ENCODE assay signal across 9 cellular contexts in the genomic region with DNA sequence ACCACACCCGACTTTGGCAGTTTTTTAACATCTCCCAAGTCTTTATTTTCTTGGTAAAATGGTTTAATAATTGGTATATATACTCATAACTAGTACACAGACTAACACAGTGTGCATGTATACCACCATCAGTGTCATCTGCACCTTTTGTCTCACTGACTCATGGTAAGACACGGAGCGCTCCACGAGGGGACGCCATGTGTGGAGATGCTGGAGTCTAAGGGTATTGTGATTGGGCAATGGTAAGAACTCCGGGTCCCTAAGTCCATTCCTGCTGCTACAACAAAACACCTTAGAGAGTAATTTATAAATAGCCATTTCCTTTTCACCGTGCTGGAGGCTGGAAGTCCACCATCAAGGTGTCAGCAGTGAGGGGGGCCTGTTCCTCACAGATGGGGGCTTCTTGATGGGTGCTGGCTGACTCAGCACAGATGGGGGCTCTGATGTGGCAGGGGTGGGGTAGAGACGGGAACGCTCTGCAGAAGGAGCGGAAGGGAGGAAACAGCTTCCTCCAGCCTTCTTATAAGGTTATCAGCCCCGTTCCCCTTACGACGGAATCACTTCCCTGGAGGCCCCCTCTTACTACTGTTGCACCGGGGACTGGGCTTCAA. TPM values are rescaled to one million over a fixed set of nuclear protein-coding genes. Genes with fewer than 3 reads are reported as not detected.
A peak's percentile ranks its signal among the peaks of the same experiment; 100 is the strongest.
DNase-seq lines count a peak whose midpoint lies in the region; ATAC-seq and TF ChIP-seq lines count a peak whose summit lies in the region.
"Had no signal": no experiment of that assay in that cellular context is flagged by ENCODE, and none has a peak within 500 bp of the region (broad histone marks: within the 10 kb centered on the region; RNA-seq: fewer than 3 reads in every experiment).

No MANE protein-coding gene starts in this region.

- no peaks in the 10 kb centered on the region for H3K27me3 ChIP-seq in esophagus (ENCODE audit: control insufficient read depth in 1 of 2, insufficient read depth in 2 of 2, low read length in 2 of 2)
- H3K27me3 ChIP-seq in sigmoid colon: peaks cover 0 to 8% (median 4%) of the 10 kb centered on the region in 3 donors

- H3K4me3 Mint-ChIP-seq in T-helper 1 cell treated with Interleukin-12 subunit alpha and Interleukin-12 subunit beta and Interleukin-4 antibody, amounts not matched to agents 30 μg/mL and 1 μg/mL, for 36 hours: peak overlapping the region; percentile 65

- intact Hi-C loops in sigmoid colon (cut with DNase I): no loop called here
- intact Hi-C loops in posterior vena cava (cut with DNase I): loop anchor here in 1 of 2 donors (5.0 kb wide), 1 partner anchor 671 kb away; no protein-coding TSS in a partner anchor

- H3K27ac ChIP-seq in esophagus (ENCODE audit: low read depth in 2 of 2, low read length in 1 of 2) (peak overlapping the region in 1 of 2 donors; percentile 40), sigmoid colon (peak overlapping the region in 1 of 4 donors; percentile 26)

- peak overlapping the region; percentile 77 for H3K27ac Mint-ChIP-seq in T-helper 1 cell treated with Interleukin-12 subunit alpha and Interleukin-12 subunit beta and Interleukin-4 antibody, amounts not matched to agents 30 μg/mL and 1 μg/mL, for 36 hours

- no peaks in the 10 kb centered on the region for H3K36me3 ChIP-seq in esophagus (ENCODE audit: control insufficient read depth in 2 of 2, insufficient read depth in 2 of 2, low read length in 1 of 2)
- no peaks in the 10 kb centered on the region for H3K36me3 ChIP-seq in sigmoid colon

- TF ChIP-seq CTCF in sigmoid colon (IDR thresholded peaks at IDR 0.05): no peak

- 64 to 66% methylated on average over 14 of the region's 14 CpGs for WGBS in esophagus, 2 donors
- 48 to 71% methylated on average over 14 of the region's 14 CpGs for WGBS in sigmoid colon, 2 donors

- no peak for TF ChIP-seq POLR2A in sigmoid colon (IDR thresholded peaks at IDR 0.05)

- TF ChIP-seq EP300 in sigmoid colon (IDR thresholded peaks at IDR 0.05): no peak

- peak overlapping the region; percentile 55; the same call in 1 of the 2 replicates for H3K4me3 ChIP-seq in GM08714 (ENCODE audit: low read length)
- peak overlapping the region; percentile 40 to 55 for H3K4me3 ChIP-seq in esophagus (ENCODE audit: low read depth in 1 of 2, low read length in 2 of 2)
- H3K4me3 ChIP-seq in sigmoid colon: peak overlapping the region; percentile 11 to 50 (median 35)

- no peaks in the 10 kb centered on the region for H3K9me3 Mint-ChIP-seq in T-helper 1 cell treated with Interleukin-12 subunit alpha and Interleukin-12 subunit beta and Interleukin-4 antibody, amounts not matched to agents 30 μg/mL and 1 μg/mL, for 36 hours

- DNase-seq in sigmoid colon (no peak), posterior vena cava (ENCODE audit: low spot score) (no peak), NCI-H2196 (lab: John Stamatoyannopoulos, UW; ENCODE audit: unreplicated experiment) (no peak)
- no peak for DNase-seq in activated effector memory CD4-positive, alpha-beta T cell treated with anti-CD3 and anti-CD28 coated beads, Interleukin-2, amount 50 U/mL, for 16 hours

- H3K4me1 Mint-ChIP-seq in T-helper 1 cell treated with Interleukin-12 subunit alpha and Interleukin-12 subunit beta and Interleukin-4 antibody, amounts not matched to agents 30 μg/mL and 1 μg/mL, for 36 hours (ENCODE audit: low read depth): peaks cover 27% of the 10 kb centered on the region

- H3K36me3 Mint-ChIP-seq in T-helper 1 cell treated with Interleukin-12 subunit alpha and Interleukin-12 subunit beta and Interleukin-4 antibody, amounts not matched to agents 30 μg/mL and 1 μg/mL, for 36 hours (ENCODE audit: low read depth): peaks cover 3% of the 10 kb centered on the region

- H3K4me1 ChIP-seq in esophagus (ENCODE audit: control insufficient read depth in 2 of 2, insufficient read depth in 2 of 2, low read length in 1 of 2): peaks cover 4 to 6% of the 10 kb centered on the region in 2 donors
- peaks cover 0 to 12% (median 8%) of the 10 kb centered on the region in 4 donors for H3K4me1 ChIP-seq in sigmoid colon

- H3K9me3 ChIP-seq in esophagus (ENCODE audit: control insufficient read depth in 2 of 2, insufficient read depth in 1 of 2, low read depth in 1 of 2, low read length in 1 of 2): no peaks in the 10 kb centered on the region
- no peaks in the 10 kb centered on the region for H3K9me3 ChIP-seq in sigmoid colon

- H3K27me3 Mint-ChIP-seq in T-helper 1 cell treated with Interleukin-12 subunit alpha and Interleukin-12 subunit beta and Interleukin-4 antibody, amounts not matched to agents 30 μg/mL and 1 μg/mL, for 36 hours (ENCODE audit: low read depth): no peaks in the 10 kb centered on the region

- ATAC-seq in HG03460 (IDR thresholded peaks at IDR 0.05; ENCODE audit: unreplicated experiment): no peak

RNA-seq across cellular contexts. Expression of a gene that starts 42.0 kb away (rescaled TPM):
- 1 to 10 TPM; 1.3 to 2.3 TPM for polyA plus RNA-seq in esophagus
- not detected for total RNA-seq in sigmoid colon
- under 1 TPM in 2 of 3 donors, not detected in 1; under 0.01 to 0.87 TPM for polyA plus RNA-seq in sigmoid colon
- total RNA-seq in posterior vena cava: not detected
- total RNA-seq: pulmonary artery endothelial cell had no signal
